In genomic region chr14:80543211-80543610, GRCh38 we compare ENCODE assay signal across 4 cellular contexts.
"Had no signal": no experiment of that assay in that cellular context is flagged by ENCODE, and none has a peak within 500 bp of the region (broad histone marks: within the 10 kb centered on the region; RNA-seq: fewer than 3 reads in every experiment).

No MANE protein-coding gene starts in this region.

- H3K4me3 ChIP-seq: K562 had no signal

- DNase-seq: IMR-90, KBM-7 had no signal

- ATAC-seq: HepG2, K562 had no signal
